ENCODE assay signal across 2 cellular contexts in genomic region chr6:169157474-169158181, GRCh38.
TF ChIP-seq lines count a peak whose summit lies in the region.

No MANE protein-coding gene starts in this region.

TF ChIP-seq in IMR-90, 13 proteins besides CTCF, POLR2A, EP300 and RAD21:
- TF ChIP-seq USF2 (IDR thresholded peaks at IDR 0.05; ENCODE audit: low read depth, low read length) (no peak), ELK1 (IDR thresholded peaks at IDR 0.05; ENCODE audit: borderline replicate concordance, low read depth, low read length) (no peak), RFX5 (IDR thresholded peaks at IDR 0.05; ENCODE audit: low read depth, low read length) (no peak)

TF ChIP-seq in GM12891, 5 proteins besides CTCF, POLR2A, EP300 and RAD21 (continued from another document):
- TF ChIP-seq PAX5 (IDR thresholded peaks at IDR 0.05; ENCODE audit: insufficient read depth, low read length, severe bottlenecking) (no peak), SPI1 (IDR thresholded peaks at IDR 0.05; ENCODE audit: low read depth, low read length) (no peak), TAF1 (IDR thresholded peaks at IDR 0.05; ENCODE audit: low read depth, low read length) (no peak)
